8 cellular contexts compared by ENCODE assay signal in genomic region chr9:131289301-131290038, GRCh38. TPM values are rescaled to one million over a fixed set of nuclear protein-coding genes. Genes with fewer than 3 reads are reported as not detected.
DNase-seq lines count a peak whose midpoint lies in the region; ATAC-seq, FAIRE-seq and TF ChIP-seq lines count a peak whose summit lies in the region.

TSS of gene PLPP7 (plus strand) at chr9:131289723. CDS start at chr9:131289998, 275 bp downstream.

- FAIRE-seq in GM12878 (lab: Jason Lieb, UNC): no peak

- H3K9me3 ChIP-seq in GM12878 (replicated peaks; ENCODE audit: control insufficient read depth, insufficient read depth, low read length) (no peaks in the 10 kb centered on the region), smooth muscle cell (replicated peaks; ENCODE audit: low read depth) (no peaks in the 10 kb centered on the region)

- DNase-seq in AG09319 (ENCODE audit: extremely low read depth, low read depth) (peak; percentile 23), HuH-7 (ENCODE audit: low spot score) (peak; percentile 83), GM12878 (ENCODE audit: low read depth, low spot score) (no peak), inferior parietal cortex (ENCODE audit: extremely low spot score) (peak; percentile 86), smooth muscle cell (lab: John Stamatoyannopoulos, UW; ENCODE audit: unreplicated experiment) (no peak)
- DNase-seq in NK-92 treated with Interleukin-12 subunit alpha and Interleukin-12 subunit beta, amount 100 ng/mL, for 24 hours (lab: John Stamatoyannopoulos, UW): no peak
- no peak for DNase-seq in activated CD8-positive, alpha-beta memory T cell treated with anti-CD3 and anti-CD28 coated beads for 24 hours

- no peak for TF ChIP-seq EP300 in GM12878 (IDR thresholded peaks at IDR 0.05; ENCODE audit: borderline replicate concordance in 1 of 2, control insufficient read depth in 1 of 2, low read depth in 2 of 2, low read length in 2 of 2)

- no peaks in the 10 kb centered on the region for H3F3A ChIP-seq in smooth muscle cell (ENCODE audit: low read depth)

- ATAC-seq in GM12878 (peak; percentile 81), HG03095 (IDR thresholded peaks at IDR 0.05; ENCODE audit: unreplicated experiment) (no peak)

- H4K20me1 ChIP-seq in GM12878 (ENCODE audit: control insufficient read depth, insufficient read depth) (no peaks in the 10 kb centered on the region), smooth muscle cell (ENCODE audit: low read depth) (no peaks in the 10 kb centered on the region)

- TF ChIP-seq RAD21 in GM12878 (IDR thresholded peaks at IDR 0.05; ENCODE audit: insufficient read depth, low read depth, low read length): no peak

- in situ Hi-C loops in GM12878 (cut with MboI): no loop called here

- SMC1A ChIA-PET in GM12878 (lab: Charles Lee; ENCODE audit: uncharacterized antibody, unreplicated experiment): no interaction called here

- no peak within 1 kb of the TSS for H3K9ac ChIP-seq in GM12878 (ENCODE audit: control insufficient read depth, insufficient read depth, low read length)
- H3K9ac ChIP-seq in smooth muscle cell (ENCODE audit: low read depth): no peak within 1 kb of the TSS

- RAD21 ChIA-PET in GM12878 (lab: Charles Lee; ENCODE audit: unreplicated experiment): interaction anchor here (0.7 to 1.5 kb wide), 3 partner anchors 36 to 112 kb away, joined by 3 read pairs; no protein-coding TSS in a partner anchor

- H3K4me2 ChIP-seq in GM12878 (ENCODE audit: control insufficient read depth, insufficient read depth) (0 out of 2 replicates have a peak within 1 kb of the TSS, but pooled peaks have one; percentile 17), smooth muscle cell (peak within 1 kb of the TSS; percentile 43)

- intact Hi-C loops in GM12878 (cut with micrococcal nuclease; ENCODE audit: unreplicated experiment): no loop called here

- H3K27me3 ChIP-seq in GM12878 (replicated peaks in 1 of 2; ENCODE audit: control insufficient read depth in 2 of 2, insufficient read depth in 2 of 2, low read length in 1 of 2): no peaks in the 10 kb centered on the region
- no peaks in the 10 kb centered on the region for H3K27me3 ChIP-seq in smooth muscle cell (ENCODE audit: low read depth)

- H2AFZ ChIP-seq in GM12878 (ENCODE audit: control insufficient read depth, low read depth, low read length) (peak within 1 kb of the TSS; percentile 47), smooth muscle cell (ENCODE audit: low read depth) (peak within 1 kb of the TSS; percentile 28)

- H3K27ac ChIP-seq in GM12878 (ENCODE audit: control insufficient read depth, insufficient read depth) (no peak within 1 kb of the TSS), smooth muscle cell (ENCODE audit: low read depth) (no peak within 1 kb of the TSS)

- CTCF ChIA-PET in GM12878 (lab: Yijun Ruan, JAX): interaction anchor here (1.0 kb wide), 1 partner anchor 47 kb away, joined by 3 read pairs; no protein-coding TSS in a partner anchor

- POLR2A ChIA-PET in GM12878 (lab: Charles Lee): interaction anchor here (1.3 kb wide), 1 partner anchor 10 kb away, joined by 3 read pairs; no protein-coding TSS in a partner anchor

- TF ChIP-seq CTCF in AG09319 (IDR thresholded peaks at IDR 0.05; ENCODE audit: low read depth, low read length) (no peak), GM12878 (IDR thresholded peaks at IDR 0.05 in 2 of 3, conservative IDR thresholded peaks at IDR 0.05 in 1 of 3; ENCODE audit: control insufficient read depth in 2 of 3, extremely low read depth in 1 of 3, insufficient read depth in 1 of 3, low read depth in 3 of 3, low read length in 3 of 3) (no peak), smooth muscle cell (IDR thresholded peaks at IDR 0.05; ENCODE audit: borderline replicate concordance, insufficient read depth, poor library complexity, severe bottlenecking) (no peak)

- H3K4me3 ChIP-seq in GM12878 (no peak within 1 kb of the TSS), smooth muscle cell (no peak within 1 kb of the TSS)

- 39% methylated on average over 27 of the region's 28 CpGs for WGBS in GM12878 (ENCODE audit: insufficient coverage, insufficient replicate concordance, low lambda C conversion rate, missing lambda C conversion rate)
- 67% methylated on average over 28 of the region's 28 CpGs for WGBS in smooth muscle cell (ENCODE audit: low lambda C conversion rate)

- H3K79me2 ChIP-seq in GM12878 (ENCODE audit: control insufficient read depth, insufficient read depth, low read length) (no peaks in the 10 kb centered on the region), smooth muscle cell (ENCODE audit: low read depth) (no peaks in the 10 kb centered on the region)

- H3K36me3 ChIP-seq in GM12878 (ENCODE audit: control insufficient read depth in 2 of 2, insufficient read depth in 2 of 2, low read length in 1 of 2) (no peaks in the 10 kb centered on the region), smooth muscle cell (ENCODE audit: low read depth) (no peaks in the 10 kb centered on the region)

- H3K4me1 ChIP-seq in GM12878 (ENCODE audit: control insufficient read depth, insufficient read depth, low read length): no peaks in the 10 kb centered on the region
- H3K4me1 ChIP-seq in smooth muscle cell (ENCODE audit: low read depth): peaks cover 3% of the 10 kb centered on the region

- TF ChIP-seq POLR2A in GM12878 (IDR thresholded peaks at IDR 0.05; ENCODE audit: low read depth, low read length): no peak

- no TSS peak for BruUV-seq in GM12878 (replicated peaks; lab: Mats Ljungman, UMichigan)

TF ChIP-seq in GM12878, 131 proteins besides CTCF, POLR2A, EP300 and RAD21:
- TF ChIP-seq RELB (IDR thresholded peaks at IDR 0.05; ENCODE audit: low read depth) (no peak), YY1 (IDR thresholded peaks at IDR 0.05; ENCODE audit: low read depth, low read length) (peak; percentile 45; the same call in 1 of the 2 replicates), SIX5 (IDR thresholded peaks at IDR 0.05; ENCODE audit: low read depth, low read length, severe bottlenecking) (peak; percentile 73), MYB (IDR thresholded peaks at IDR 0.05; ENCODE audit: borderline replicate concordance, low read depth, low read length) (no peak), ZBED1 (IDR thresholded peaks at IDR 0.05; ENCODE audit: borderline replicate concordance) (no peak), ZNF217 (IDR thresholded peaks at IDR 0.05) (no peak), IKZF2 (IDR thresholded peaks at IDR 0.05) (no peak), YBX1 (IDR thresholded peaks at IDR 0.05) (no peak), CBX3 (IDR thresholded peaks at IDR 0.05; ENCODE audit: borderline replicate concordance, low read depth) (no peak)

RNA-seq across cellular contexts. Expression of gene PLPP7, which starts in this region (rescaled TPM):
- not detected in 2 replicates for total RNA-seq in GM12878 (2013; cell fraction: nucleolus; rRNA removed)
- total RNA-seq in GM12878 (2014; rRNA removed): 0.38 and 0.40 TPM in 2 replicates
- 0.09 and 0.31 TPM in 2 replicates for total RNA-seq in GM12878 (2014; rRNA removed; fragmentation: Illumina TruSeq; extraction: Trizol)
- 0.72 and 0.97 TPM in 2 replicates for total RNA-seq in GM12878 (2021)
- polyA plus RNA-seq in GM12878 (2011; ENCODE audit: low read depth): 0.28 TPM
- polyA plus RNA-seq in GM12878 (2011; rRNA removed): not detected in 2 replicates
- polyA plus RNA-seq in GM12878 (2011; cell fraction: cytosol; rRNA removed): not detected in 2 replicates
- not detected in 2 replicates for polyA plus RNA-seq in GM12878 (2011; cell fraction: nucleus; rRNA removed)
- 0.37 and 0.38 TPM in 2 replicates for polyA plus RNA-seq in GM12878 (2012)
- polyA plus RNA-seq in GM12878 (2014; fragmentation: Illumina TruSeq; extraction: Trizol): not detected in 2 replicates
- under 1 TPM in 1 of 2 experiments, not detected in 1; 0.05 TPM for polyA plus RNA-seq in GM12878 (2014; fragmentation: Nextera tagmentation; extraction: Ambion mirVana)
- polyA plus RNA-seq in GM12878 (2014; rRNA removed): 0.12 and 0.25 TPM in 2 replicates
- 1 to 10 TPM in 1 of 2 experiments, under 1 TPM in 1; 0.68 to 1.0 TPM for polyA plus RNA-seq in GM12878 (2016; fragmentation: Nextera tagmentation; extraction: Ambion mirVana)
- not detected in 2 replicates for polyA minus RNA-seq in GM12878 (2011; rRNA and poly(A)+ RNA removed)
- not detected in 2 replicates for polyA minus RNA-seq in GM12878 (2011; cell fraction: cytosol; rRNA and poly(A)+ RNA removed)
- polyA minus RNA-seq in GM12878 (2011; cell fraction: nucleus; rRNA and poly(A)+ RNA removed): not detected in 2 replicates
- total RNA-seq in smooth muscle cell: 0.94 and 4.2 TPM in 2 replicates
- polyA plus RNA-seq in smooth muscle cell: 0.70 and 3.3 TPM in 2 replicates

Comparison
In these comparisons a context has a peak if more than half of its experiments do, and no peak if none do; other contexts are left out.
1. DNase-seq: peak in AG09319 (single experiment), HuH-7 (single experiment) and inferior parietal cortex (single experiment); none in GM12878 (single experiment), smooth muscle cell (single experiment), NK-92 treated with Interleukin-12 subunit alpha and Interleukin-12 subunit beta, amount 100 ng/mL, for 24 hours (single experiment) and activated CD8-positive, alpha-beta memory T cell treated with anti-CD3 and anti-CD28 coated beads for 24 hours (single experiment).